1 cellular context compared by ENCODE assay signal in genomic region chr5:126972062-126972895, GRCh38.
TF ChIP-seq lines count a peak whose summit lies in the region.

No MANE protein-coding gene starts in this region.

TF ChIP-seq in K562, 482 proteins besides CTCF, POLR2A, EP300 and RAD21 (continued from another document):
- TF ChIP-seq CHAMP1 (IDR thresholded peaks at IDR 0.05), result 0 out of 2 replicates have a peak, but pooled peaks have one; percentile 19
- peak; percentile 85 for TF ChIP-seq MITF (IDR thresholded peaks at IDR 0.05)
- TF ChIP-seq SMARCA4 (IDR thresholded peaks at IDR 0.05), result peak; percentile 83
- peak; percentile 39 to 48; a peak in 3 of 4 replicates for TF ChIP-seq MNT (conservative IDR thresholded peaks at IDR 0.05)
- TF ChIP-seq ATF1 (CRISPR knock-in tag; IDR thresholded peaks at IDR 0.05), result no peak
- TF ChIP-seq ATF1 (tag; IDR thresholded peaks at IDR 0.05), result peak; percentile 47
- TF ChIP-seq NR2C2 (CRISPR knock-in tag; IDR thresholded peaks at IDR 0.05), result no peak
- TF ChIP-seq NR2C2 (tag; IDR thresholded peaks at IDR 0.05), result peak; percentile 87
- TF ChIP-seq TBL1XR1 (IDR thresholded peaks at IDR 0.05; ENCODE audit: low read length in 2 of 2), result peak in 1 of 2 experiments; percentile 68; a peak in 2 of 4 replicates
- TF ChIP-seq TGIF2 (CRISPR knock-in tag; IDR thresholded peaks at IDR 0.05), result no peak
- TF ChIP-seq CREB3 (tag; conservative IDR thresholded peaks at IDR 0.05; ENCODE audit: low read depth), result peak; percentile 92
- no peak for TF ChIP-seq ZZZ3 (IDR thresholded peaks at IDR 0.05)
- no peak for TF ChIP-seq MAFF (IDR thresholded peaks at IDR 0.05; ENCODE audit: low read length)
- peak; percentile 84 for TF ChIP-seq EP400 (IDR thresholded peaks at IDR 0.05)
- TF ChIP-seq HDAC8 (tag; IDR thresholded peaks at IDR 0.05), result peak; percentile 96
- 0 out of 2 replicates have a peak, but pooled peaks have one; percentile 40 for TF ChIP-seq HOMEZ (CRISPR knock-in tag; IDR thresholded peaks at IDR 0.05)
- TF ChIP-seq L3MBTL2 (IDR thresholded peaks at IDR 0.05), result peak; percentile 98
- peak; percentile 60; the same call in 1 of the 2 replicates for TF ChIP-seq EHMT2 (IDR thresholded peaks at IDR 0.05)
- TF ChIP-seq POLR2B (IDR thresholded peaks at IDR 0.05; ENCODE audit: low read depth, partially characterized antibody), result peak; percentile 17
- TF ChIP-seq ZNF584 (CRISPR knock-in tag; IDR thresholded peaks at IDR 0.05; ENCODE audit: low read depth), result peak; percentile 85; the same call in 1 of the 2 replicates
- peak; percentile 95 for TF ChIP-seq SMAD4 (CRISPR knock-in tag; conservative IDR thresholded peaks at IDR 0.05)
- peak; percentile 77 for TF ChIP-seq ARID1B (IDR thresholded peaks at IDR 0.05)
- TF ChIP-seq JUN (IDR thresholded peaks at IDR 0.05; ENCODE audit: borderline replicate concordance, low read depth, low read length), result peak; percentile 92
- TF ChIP-seq JUN (CRISPR knock-in tag; IDR thresholded peaks at IDR 0.05; ENCODE audit: borderline replicate concordance), result no peak
- no peak for TF ChIP-seq ZKSCAN1 (IDR thresholded peaks at IDR 0.05; ENCODE audit: low read depth, low read length)
- TF ChIP-seq TOE1 (IDR thresholded peaks at IDR 0.05; ENCODE audit: borderline replicate concordance), result peak; percentile 77; the same call in 1 of the 2 replicates
- no peak for TF ChIP-seq TOE1 (CRISPR knock-in tag; IDR thresholded peaks at IDR 0.05; ENCODE audit: borderline replicate concordance, low read depth)
- peak in 1 of 2 experiments; percentile 58; a peak in 1 of 4 replicates for TF ChIP-seq MLLT1 (IDR thresholded peaks at IDR 0.05)
- no peak for TF ChIP-seq MYNN (IDR thresholded peaks at IDR 0.05)
- TF ChIP-seq MYNN (CRISPR knock-in tag; IDR thresholded peaks at IDR 0.05), result no peak
- TF ChIP-seq NR4A1 (CRISPR knock-in tag; IDR thresholded peaks at IDR 0.05), result no peak
- TF ChIP-seq NR4A1 (tag; IDR thresholded peaks at IDR 0.05), result peak; percentile 87
- no peak for TF ChIP-seq E2F3 (CRISPR knock-in tag; IDR thresholded peaks at IDR 0.05)
- peak; percentile 35; the same call in 1 of the 2 replicates for TF ChIP-seq MECOM (CRISPR knock-in tag; IDR thresholded peaks at IDR 0.05)
- peak; percentile 33; the same call in 1 of the 2 replicates for TF ChIP-seq ZNF24 (IDR thresholded peaks at IDR 0.05)
- TF ChIP-seq RNF2 (IDR thresholded peaks at IDR 0.05), result peak; percentile 63; the same call in 1 of the 2 replicates
- peak; percentile 97 for TF ChIP-seq ZNF175 (CRISPR knock-in tag; IDR thresholded peaks at IDR 0.05; ENCODE audit: low read depth)
- no peak for TF ChIP-seq KHSRP (IDR thresholded peaks at IDR 0.05)
- peak; percentile 86 for TF ChIP-seq DPF2 (IDR thresholded peaks at IDR 0.05)
- peak; percentile 82 for TF ChIP-seq SMARCE1 (IDR thresholded peaks at IDR 0.05)
- no peak; the same call in 1 of the 2 replicates for TF ChIP-seq C11orf30 (IDR thresholded peaks at IDR 0.05; ENCODE audit: low read depth)
- peak; percentile 33; the same call in 1 of the 2 replicates for TF ChIP-seq USF2 (CRISPR knock-in tag; IDR thresholded peaks at IDR 0.05)
- TF ChIP-seq MYC (IDR thresholded peaks at IDR 0.05; ENCODE audit: low read depth, low read length), result peak; percentile 85
- peak; percentile 20; the same call in 1 of the 2 replicates for TF ChIP-seq MYC (CRISPR knock-in tag; IDR thresholded peaks at IDR 0.05; ENCODE audit: borderline replicate concordance, low read depth)
- TF ChIP-seq TEAD2 (tag; IDR thresholded peaks at IDR 0.05), result peak; percentile 47; the same call in 1 of the 2 replicates
- peak; percentile 7; the same call in 1 of the 2 replicates for TF ChIP-seq TEAD4 (IDR thresholded peaks at IDR 0.05; ENCODE audit: low read length)
- no peak for TF ChIP-seq TEAD4 (CRISPR knock-in tag; IDR thresholded peaks at IDR 0.05; ENCODE audit: borderline replicate concordance)
- TF ChIP-seq NFXL1 (CRISPR knock-in tag; IDR thresholded peaks at IDR 0.05), result 0 out of 2 replicates have a peak, but pooled peaks have one; percentile 65
- TF ChIP-seq USF1 (CRISPR knock-in tag; IDR thresholded peaks at IDR 0.05), result peak; percentile 61
- TF ChIP-seq RAD51 (IDR thresholded peaks at IDR 0.05; ENCODE audit: borderline replicate concordance, low read depth), result peak; percentile 72; the same call in 1 of the 2 replicates
